Comparison of ENCODE assay signal across 20 cellular contexts in the genomic region with DNA sequence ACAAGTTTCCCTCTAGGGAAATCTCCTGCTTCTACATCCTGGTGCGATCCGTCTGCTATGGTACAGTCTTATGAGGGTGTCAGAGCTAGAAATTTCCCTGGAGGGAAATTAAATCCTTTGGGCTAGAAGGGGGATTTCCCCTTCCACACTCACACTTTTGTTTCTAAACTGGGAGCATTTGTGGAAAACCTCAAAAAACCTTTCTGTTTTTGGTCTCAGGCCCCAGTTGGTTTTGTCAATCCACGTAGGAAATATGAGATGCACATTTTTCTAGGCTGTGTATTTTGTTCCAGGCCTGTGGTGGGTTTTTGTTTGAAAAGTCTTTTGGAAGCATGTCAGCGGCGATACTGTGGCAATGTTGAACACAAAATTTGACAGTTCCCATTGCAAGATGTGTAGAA.
"Had no signal": no experiment of that assay in that cellular context is flagged by ENCODE, and none has a peak within 500 bp of the region (broad histone marks: within the 10 kb centered on the region; RNA-seq: fewer than 3 reads in every experiment).

No MANE protein-coding gene starts in this region.

- H3K27ac ChIP-seq: colonic mucosa, gastrocnemius medialis, heart right ventricle, stomach, thoracic aorta had no signal

- H3K4me3 ChIP-seq: colonic mucosa, gastrocnemius medialis, heart right ventricle, stomach, thoracic aorta had no signal

- DNase-seq: colonic mucosa; effector CD4-positive, alpha-beta T cell; endodermal cell; erythroblast; gastrocnemius medialis; heart right ventricle; hypothalamus; kidney glomerular epithelial cell; mesendoderm; naive thymus-derived CD8-positive, alpha-beta T cell; posterior cingulate gyrus; small intestine; stimulated activated CD4-positive, alpha-beta T cell treated with anti-CD3 and anti-CD28 coated beads, Interleukin-12 subunit alpha, Interleukin-12 subunit beta, amount 100 ng/mL, for 4 hours; stimulated activated naive CD4-positive, alpha-beta T cell; stomach; substantia nigra; trophoblast cell had no signal

- H3K9me3 ChIP-seq: colonic mucosa, gastrocnemius medialis, heart right ventricle, stomach, thoracic aorta had no signal

- H3K27ac Mint-ChIP-seq: endodermal cell; naive thymus-derived CD8-positive, alpha-beta T cell had no signal

- H3K4me1 ChIP-seq: colonic mucosa, gastrocnemius medialis, heart right ventricle, stomach had no signal

- H3K4me3 Mint-ChIP-seq: endodermal cell; naive thymus-derived CD8-positive, alpha-beta T cell; neural crest cell had no signal

- H3K27me3 ChIP-seq: colonic mucosa, gastrocnemius medialis, heart right ventricle, stomach had no signal

- H3K4me1 Mint-ChIP-seq: endodermal cell; naive thymus-derived CD8-positive, alpha-beta T cell; neural crest cell had no signal

- H3K36me3 Mint-ChIP-seq: naive thymus-derived CD8-positive, alpha-beta T cell had no signal

- FAIRE-seq: islet of Langerhans, small intestine had no signal

- H3K9me3 Mint-ChIP-seq: naive thymus-derived CD8-positive, alpha-beta T cell had no signal

- H3K36me3 ChIP-seq: colonic mucosa, gastrocnemius medialis, heart right ventricle, stomach, thoracic aorta had no signal
